Comparison of ENCODE assay signal across 24 cellular contexts in genomic region chr9:109424618-109425017, GRCh38.
"Had no signal": no experiment of that assay in that cellular context is flagged by ENCODE, and none has a peak within 500 bp of the region (broad histone marks: within the 10 kb centered on the region; RNA-seq: fewer than 3 reads in every experiment).

No MANE protein-coding gene starts in this region.

- H3K27ac ChIP-seq: lower lobe of right lung, pancreas, right lobe of liver, spleen, testis, transverse colon, upper lobe of right lung had no signal

- H3K36me3 ChIP-seq: prostate gland, spleen, transverse colon, upper lobe of right lung had no signal

- ATAC-seq: left lobe of liver; lower lobe of right lung; naive thymus-derived CD8-positive, alpha-beta T cell; pancreas; right lobe of liver; stimulated activated memory B cell treated with anti-CD40 and anti-IgM and Interleukin-4, amounts not matched to agents 10 μg/mL and 1 μg/mL and 100 μg/mL, for 72 hours; stimulated activated naive CD8-positive, alpha-beta T cell treated with anti-CD3 and anti-CD28 coated beads, Interleukin-15, amount 100 ng/mL, for 72 hours; upper lobe of right lung had no signal

- H3K4me1 ChIP-seq: lower lobe of right lung, pancreas, right lobe of liver, spleen, testis, transverse colon had no signal

- H3K9me3 ChIP-seq: lower lobe of right lung, pancreas, prostate gland, right lobe of liver, spleen, testis, thyroid gland, transverse colon, upper lobe of right lung had no signal

- H3K27me3 ChIP-seq: pancreas, right lobe of liver, testis, thyroid gland, transverse colon, upper lobe of right lung had no signal

- DNase-seq: hypothalamus; immature natural killer cell; islet precursor cell; lower lobe of right lung; mammary epithelial cell; mesenchymal stem cell; naive thymus-derived CD8-positive, alpha-beta T cell; nucleus accumbens; pancreas; posterior cingulate gyrus; right lobe of liver; small intestine; spleen; stimulated activated CD4-positive, alpha-beta T cell treated with anti-CD3 and anti-CD28 coated beads, Interleukin-4, amount 100 ng/mL, for 24 hours; stimulated activated naive CD4-positive, alpha-beta T cell treated with Interleukin-2 at 50 U/mL for 16 hours; stimulated activated naive CD8-positive, alpha-beta T cell treated with anti-CD3 and anti-CD28 coated beads, Interleukin-15, amount 100 ng/mL, for 72 hours; substantia nigra; testis; thyroid gland; transverse colon; upper lobe of right lung had no signal

- H3K4me3 ChIP-seq: lower lobe of right lung, pancreas, prostate gland, right lobe of liver, spleen, testis, thyroid gland, transverse colon, upper lobe of right lung had no signal
